ENCODE assay signal across 11 cellular contexts in the genomic region with DNA sequence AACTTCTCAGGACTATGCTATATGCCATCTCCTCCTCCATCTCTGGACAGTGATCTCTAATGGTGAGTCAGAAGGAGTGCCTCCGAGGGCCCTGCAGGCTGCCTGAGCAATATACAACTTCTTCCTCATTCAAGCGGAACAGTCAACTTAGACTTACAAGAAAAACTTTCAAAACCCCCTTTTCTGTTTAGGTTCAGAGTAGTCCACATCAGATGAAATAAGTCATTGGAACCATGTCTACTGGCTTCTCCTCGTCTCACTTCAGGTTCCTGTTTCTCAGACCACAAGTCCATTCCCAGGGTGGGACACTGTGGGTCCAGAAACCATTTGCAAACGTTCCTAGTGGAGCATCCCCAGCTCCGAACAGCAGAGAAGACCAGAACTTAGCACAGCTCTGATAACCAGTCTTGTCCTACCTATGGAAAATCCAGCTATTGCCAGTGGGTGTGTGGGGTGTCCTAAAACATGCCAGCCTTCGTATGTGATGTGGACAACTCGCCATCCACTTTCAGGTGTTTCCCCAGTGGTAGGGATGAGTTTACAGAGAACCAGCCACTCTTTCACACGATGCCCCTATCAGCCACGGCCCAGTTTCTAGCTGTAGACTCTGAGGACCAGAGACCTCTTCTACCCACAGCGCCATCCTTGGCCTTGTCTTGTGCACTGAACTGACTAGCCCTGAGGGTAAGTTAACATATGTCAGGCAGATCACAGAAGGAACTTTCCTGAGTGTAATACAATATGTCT. TPM values are rescaled to one million over a fixed set of nuclear protein-coding genes. Genes with fewer than 3 reads are reported as not detected.
DNase-seq lines count a peak whose midpoint lies in the region; ATAC-seq lines count a peak whose summit lies in the region.
"Had no signal": no experiment of that assay in that cellular context is flagged by ENCODE, and none has a peak within 500 bp of the region (broad histone marks: within the 10 kb centered on the region; RNA-seq: fewer than 3 reads in every experiment).

No MANE protein-coding gene starts in this region.

- H3K4me1 Mint-ChIP-seq in activated T-helper 1 cell treated with anti-CD3 and anti-CD28 coated beads, Interleukin-12 subunit alpha, Interleukin-12 subunit beta, Interleukin-2, Interleukin-4 antibody, amounts not matched to agents 30 ng/mL and 10 ng/mL and 1 ng/mL, durations not matched to agents 14 hours and 24 hours and 36 hours (ENCODE audit: low read depth) = peaks cover 19% of the 10 kb centered on the region
- H3K4me1 Mint-ChIP-seq: mesothelial cell of epicardium had no signal

- no peaks in the 10 kb centered on the region for H3K9me3 ChIP-seq in MG63

- no peaks in the 10 kb centered on the region for H3K27me3 ChIP-seq in MG63

- ATAC-seq in GM19438 (IDR thresholded peaks at IDR 0.05; ENCODE audit: low read depth, unreplicated experiment) = peak; percentile 55
- ATAC-seq in HG03103 (IDR thresholded peaks at IDR 0.05; ENCODE audit: low read depth, unreplicated experiment) = peak; percentile 56
- ATAC-seq in left colon = no peak

- peaks cover 40% of the 10 kb centered on the region for H3K36me3 Mint-ChIP-seq in activated T-helper 1 cell treated with anti-CD3 and anti-CD28 coated beads, Interleukin-12 subunit alpha, Interleukin-12 subunit beta, Interleukin-2, Interleukin-4 antibody, amounts not matched to agents 30 ng/mL and 10 ng/mL and 1 ng/mL, durations not matched to agents 14 hours and 24 hours and 36 hours (ENCODE audit: low read depth)

- no peaks in the 10 kb centered on the region for H3K27me3 Mint-ChIP-seq in activated T-helper 1 cell treated with anti-CD3 and anti-CD28 coated beads, Interleukin-12 subunit alpha, Interleukin-12 subunit beta, Interleukin-2, Interleukin-4 antibody, amounts not matched to agents 30 ng/mL and 10 ng/mL and 1 ng/mL, durations not matched to agents 14 hours and 24 hours and 36 hours (ENCODE audit: insufficient read depth)
- H3K27me3 Mint-ChIP-seq: activated CD4-positive, alpha-beta T cell treated with anti-CD3 and anti-CD28 coated beads, Interleukin-2, amount 10 ng/mL, durations not matched to agents 7 days and 5 days had no signal

- in situ Hi-C loops in Caki2 (cut with HindIII; ENCODE audit: low pct_unique_long_range_greater_than_20kb, low sequenced_read_pairs) = no loop called here

- intact Hi-C loops in activated T-helper 1 cell treated with anti-CD3 and anti-CD28 coated beads, Interleukin-12 subunit alpha, Interleukin-12 subunit beta, Interleukin-2, Interleukin-4 antibody, amounts not matched to agents 30 ng/mL and 10 ng/mL and 1 ng/mL, durations not matched to agents 14 hours and 24 hours and 36 hours (cut with micrococcal nuclease) = no loop called here
- intact Hi-C loops in left colon (cut with DNase I, micrococcal nuclease) = no loop called here

- peak; percentile 28 for DNase-seq in Caki2 (ENCODE audit: low read depth)
- no peak for DNase-seq in activated T-helper 1 cell treated with anti-CD3 and anti-CD28 coated beads, Interleukin-12 subunit alpha, Interleukin-12 subunit beta, Interleukin-2, Interleukin-4 antibody, amounts not matched to agents 30 ng/mL and 10 ng/mL and 1 ng/mL, durations not matched to agents 14 hours and 24 hours and 36 hours (ENCODE audit: low spot score)
- no peak for DNase-seq in NCI-H2081 treated with DMSO at 0.1 percent for 48 hours (lab: John Stamatoyannopoulos, UW)
- DNase-seq in MG63 = no peak
- DNase-seq in NCI-H1436 treated with DMSO at 0.1 percent for 48 hours (lab: John Stamatoyannopoulos, UW) = no peak
- no peak for DNase-seq in left colon
- DNase-seq: activated CD4-positive, alpha-beta T cell treated with anti-CD3 and anti-CD28 coated beads, Interleukin-2, amount 10 ng/mL, durations not matched to agents 7 days and 5 days; NCI-H1417 had no signal

- H3K36me3 ChIP-seq in MG63 = no peaks in the 10 kb centered on the region

- H3K27ac Mint-ChIP-seq in activated T-helper 1 cell treated with anti-CD3 and anti-CD28 coated beads, Interleukin-12 subunit alpha, Interleukin-12 subunit beta, Interleukin-2, Interleukin-4 antibody, amounts not matched to agents 30 ng/mL and 10 ng/mL and 1 ng/mL, durations not matched to agents 14 hours and 24 hours and 36 hours = peak overlapping the region; percentile 40
- H3K27ac Mint-ChIP-seq: activated CD4-positive, alpha-beta T cell treated with anti-CD3 and anti-CD28 coated beads, Interleukin-2, amount 10 ng/mL, durations not matched to agents 7 days and 5 days; mesothelial cell of epicardium had no signal

- no peak overlapping the region for H3K4me3 ChIP-seq in MG63

- H3K9me3 Mint-ChIP-seq in activated T-helper 1 cell treated with anti-CD3 and anti-CD28 coated beads, Interleukin-12 subunit alpha, Interleukin-12 subunit beta, Interleukin-2, Interleukin-4 antibody, amounts not matched to agents 30 ng/mL and 10 ng/mL and 1 ng/mL, durations not matched to agents 14 hours and 24 hours and 36 hours = no peaks in the 10 kb centered on the region
- H3K9me3 Mint-ChIP-seq: activated CD4-positive, alpha-beta T cell treated with anti-CD3 and anti-CD28 coated beads, Interleukin-2, amount 10 ng/mL, durations not matched to agents 7 days and 5 days had no signal

- no peak overlapping the region for H3K4me3 Mint-ChIP-seq in activated T-helper 1 cell treated with anti-CD3 and anti-CD28 coated beads, Interleukin-12 subunit alpha, Interleukin-12 subunit beta, Interleukin-2, Interleukin-4 antibody, amounts not matched to agents 30 ng/mL and 10 ng/mL and 1 ng/mL, durations not matched to agents 14 hours and 24 hours and 36 hours
- H3K4me3 Mint-ChIP-seq: activated CD4-positive, alpha-beta T cell treated with anti-CD3 and anti-CD28 coated beads, Interleukin-2, amount 10 ng/mL, durations not matched to agents 7 days and 5 days; mesothelial cell of epicardium had no signal

RNA-seq across cellular contexts. Expression of a gene that starts 32.7 kb away (rescaled TPM):
- total RNA-seq in Caki2 (2014; rRNA removed; shearing (Covaris generic); ENCODE audit: low replicate concordance) = 5.2 and 7.1 TPM in 2 replicates
- total RNA-seq in activated T-helper 1 cell treated with anti-CD3 and anti-CD28 coated beads, Interleukin-12 subunit alpha, Interleukin-12 subunit beta, Interleukin-2, Interleukin-4 antibody, amounts not matched to agents 30 ng/mL and 10 ng/mL and 1 ng/mL, durations not matched to agents 14 hours and 24 hours and 36 hours = 26.8 and 29.0 TPM in 2 replicates
- 7.4 and 10.1 TPM in 2 replicates for total RNA-seq in MG63 (2014; rRNA removed; shearing (Covaris generic); ENCODE audit: low replicate concordance)
- 1 to 10 TPM; 5.5 to 5.7 TPM for total RNA-seq in left colon

RNA-seq across cellular contexts. Expression of a gene that starts 54.1 kb away (rescaled TPM):
- total RNA-seq in Caki2 (2014; rRNA removed; shearing (Covaris generic); ENCODE audit: low replicate concordance) = 5.3 and 11.7 TPM in 2 replicates
- 159 and 172 TPM in 2 replicates for total RNA-seq in activated T-helper 1 cell treated with anti-CD3 and anti-CD28 coated beads, Interleukin-12 subunit alpha, Interleukin-12 subunit beta, Interleukin-2, Interleukin-4 antibody, amounts not matched to agents 30 ng/mL and 10 ng/mL and 1 ng/mL, durations not matched to agents 14 hours and 24 hours and 36 hours
- total RNA-seq in MG63 (2014; rRNA removed; shearing (Covaris generic); ENCODE audit: low replicate concordance) = 1.4 and 5.7 TPM in 2 replicates
- 10 to 100 TPM; 11.8 to 15.8 TPM for total RNA-seq in left colon
